In the genomic region with DNA sequence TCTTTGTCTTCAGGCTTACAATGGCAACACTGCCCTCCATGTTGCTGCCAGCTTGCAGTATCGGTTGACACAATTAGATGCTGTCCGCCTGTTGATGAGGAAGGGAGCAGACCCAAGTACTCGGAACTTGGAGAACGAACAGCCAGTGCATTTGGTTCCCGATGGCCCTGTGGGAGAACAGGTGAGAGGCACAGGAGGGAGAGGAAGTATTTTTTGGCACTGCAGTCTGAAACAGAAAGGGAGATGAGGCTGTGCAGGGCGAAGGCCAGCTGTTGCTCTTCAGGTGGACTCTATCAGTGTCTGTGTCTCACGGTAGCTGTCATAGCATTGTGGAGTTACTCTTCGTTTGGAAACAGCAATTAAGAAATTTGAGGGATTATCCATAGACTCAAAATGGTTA, we compare ENCODE assay signal across 13 cellular contexts. TPM values are rescaled to one million over a fixed set of nuclear protein-coding genes. Genes with fewer than 3 reads are reported as not detected.
DNase-seq lines count a peak whose midpoint lies in the region; ATAC-seq and TF ChIP-seq lines count a peak whose summit lies in the region.
"Had no signal": no experiment of that assay in that cellular context is flagged by ENCODE, and none has a peak within 500 bp of the region (broad histone marks: within the 10 kb centered on the region; RNA-seq: fewer than 3 reads in every experiment).

No MANE protein-coding gene starts in this region.

- no peak overlapping the region for H2BK15ac ChIP-seq in mesenchymal stem cell (ENCODE audit: low read depth, poor library complexity, severe bottlenecking)

- no peaks in the 10 kb centered on the region for H3K9me3 Mint-ChIP-seq in Calu3 (ENCODE audit: low read depth, unreplicated experiment)

- H3K9ac ChIP-seq in adipocyte (ENCODE audit: low read length) = peak overlapping the region; percentile 0
- H3K9ac ChIP-seq in mesenchymal stem cell (ENCODE audit: low read length) = no peak overlapping the region

- H3K27ac Mint-ChIP-seq in Calu3 (ENCODE audit: unreplicated experiment) = peak overlapping the region; percentile 86

- H2BK120ac ChIP-seq in mesenchymal stem cell (ENCODE audit: low read depth, low read length) = no peak overlapping the region

- H3K23ac ChIP-seq in mesenchymal stem cell (ENCODE audit: low read length in 2 of 2) = no peak overlapping the region

- H3K36me3 ChIP-seq in adipocyte (ENCODE audit: control insufficient read depth, insufficient read depth, low read length, severe bottlenecking) (peaks cover 99% of the 10 kb centered on the region), mesenchymal stem cell (ENCODE audit: control insufficient read depth in 1 of 2, insufficient read depth in 2 of 2, low read depth in 1 of 2, low read length in 2 of 2) (peaks cover 22 to 98% of the 10 kb centered on the region in 2 experiments)

- H2AFZ ChIP-seq in mesenchymal stem cell (ENCODE audit: low read depth, low read length) = no peak overlapping the region

- H4K8ac ChIP-seq in mesenchymal stem cell (ENCODE audit: low read length) = no peak overlapping the region

- H3K79me1 ChIP-seq in mesenchymal stem cell (replicated peaks; ENCODE audit: low read length, poor library complexity, severe bottlenecking) = no peaks in the 10 kb centered on the region

- H3K9me3 ChIP-seq in adipocyte (ENCODE audit: control insufficient read depth, low read length) (no peaks in the 10 kb centered on the region), mesenchymal stem cell (ENCODE audit: control insufficient read depth, low read length) (no peaks in the 10 kb centered on the region)

- no peak overlapping the region for H2AK5ac ChIP-seq in mesenchymal stem cell (ENCODE audit: low read length, severe bottlenecking)

- no peak overlapping the region for H3K18ac ChIP-seq in mesenchymal stem cell (ENCODE audit: low read depth in 1 of 2, low read length in 2 of 2)

- no peak overlapping the region for H2BK12ac ChIP-seq in mesenchymal stem cell (ENCODE audit: low read length in 2 of 2)

- H3K27ac ChIP-seq in 22Rv1 (peak overlapping the region; percentile 97), mesenchymal stem cell (ENCODE audit: low read length, poor library complexity, severe bottlenecking) (peak overlapping the region; percentile 63), dorsolateral prefrontal cortex (peak overlapping the region in 17 of 59 donors; percentile 1 to 57 (median 34))

- H3K4me1 Mint-ChIP-seq in Calu3 (ENCODE audit: low read depth, unreplicated experiment) = peaks cover 61% of the 10 kb centered on the region

- H3K4me1 ChIP-seq in adipocyte (ENCODE audit: control insufficient read depth, insufficient read depth, low read length) (peaks cover 14% of the 10 kb centered on the region), mesenchymal stem cell (ENCODE audit: control insufficient read depth, insufficient read depth, low read depth, low read length) (peaks cover 9% of the 10 kb centered on the region)

- intact Hi-C loops in Calu3 (cut with micrococcal nuclease; ENCODE audit: unreplicated experiment) = no loop called here
- intact Hi-C loops in dorsolateral prefrontal cortex (cut with DNase I) = no loop called here

- CTCF ChIA-PET in Calu3 (lab: Charles Lee) = interaction anchor here (0.6 to 1.6 kb wide), 3 partner anchors 36 to 368 kb away, joined by 3 to 4 read pairs (median 3); no protein-coding TSS in a partner anchor

- DNase-seq in Calu3 = no peak
- DNase-seq in adipocyte (ENCODE audit: low read depth) = no peak
- peak; percentile 39 for DNase-seq in mesenchymal stem cell
- no peak for DNase-seq in GF-D8 (lab: John Stamatoyannopoulos, UW)
- DNase-seq in dorsolateral prefrontal cortex = no peak
- DNase-seq: activated T-cell treated with anti-CD3 and anti-CD28 coated beads for 4 hours; mesendoderm; NCI-H1417 treated with DMSO at 0.1 percent for 48 hours; NCI-H524; stimulated activated CD4-positive, alpha-beta T cell treated with anti-CD3 and anti-CD28 coated beads, Interleukin-1b, Interleukin-23, amount 100 ng/mL, for 48 hours had no signal

- H3K4ac ChIP-seq in mesenchymal stem cell (ENCODE audit: low read depth in 1 of 2, low read length in 2 of 2) = no peak overlapping the region

- H3K27me3 ChIP-seq in adipocyte (replicated peaks; ENCODE audit: control insufficient read depth, insufficient read depth, low read length) = no peaks in the 10 kb centered on the region
- H3K27me3 ChIP-seq in mesenchymal stem cell (ENCODE audit: control insufficient read depth in 1 of 2, insufficient read depth in 1 of 2, low read length in 2 of 2) = no peaks in the 10 kb centered on the region
- H3K27me3 ChIP-seq in dorsolateral prefrontal cortex = no peaks in the 10 kb centered on the region

- peak overlapping the region; percentile 75 for H3K4me3 Mint-ChIP-seq in Calu3 (ENCODE audit: low read depth, unreplicated experiment)

- no TSS peak for BruUV-seq in Calu3 (replicated peaks; lab: Mats Ljungman, UMichigan)

- ATAC-seq in GM18517 (IDR thresholded peaks at IDR 0.05; ENCODE audit: unreplicated experiment) (no peak), HG03432 (IDR thresholded peaks at IDR 0.05; ENCODE audit: unreplicated experiment) (no peak)

- H3K27me3 Mint-ChIP-seq in Calu3 (ENCODE audit: unreplicated experiment) = no peaks in the 10 kb centered on the region

- H3K4me2 ChIP-seq in mesenchymal stem cell (ENCODE audit: low read length, poor library complexity, severe bottlenecking) = peak overlapping the region; percentile 44

- H2BK5ac ChIP-seq in mesenchymal stem cell (ENCODE audit: low read depth, low read length, poor library complexity, severe bottlenecking) = no peak overlapping the region

- no peak overlapping the region for H3K14ac ChIP-seq in mesenchymal stem cell (ENCODE audit: low read length in 2 of 2)

- H3K36me3 Mint-ChIP-seq in Calu3 (ENCODE audit: insufficient read depth, unreplicated experiment) = peaks cover 100% of the 10 kb centered on the region

- 96% methylated on average over 8 of the region's 8 CpGs for WGBS in mesenchymal stem cell

- H4K91ac ChIP-seq in mesenchymal stem cell (ENCODE audit: low read length) = no peak overlapping the region

- no peak overlapping the region for H3K4me3 ChIP-seq in adipocyte (ENCODE audit: low read length)
- no peak overlapping the region for H3K4me3 ChIP-seq in mesenchymal stem cell (ENCODE audit: insufficient read depth in 1 of 2, low read depth in 1 of 2, low read length in 2 of 2)
- H3K4me3 ChIP-seq in dorsolateral prefrontal cortex = peak overlapping the region in 1 of 59 donors; percentile 22

- no peak for TF ChIP-seq CTCF in 22Rv1 (IDR thresholded peaks at IDR 0.05)
- no peak for TF ChIP-seq CTCF in Calu3 (IDR thresholded peaks at IDR 0.05; ENCODE audit: unreplicated experiment)
- TF ChIP-seq CTCF in dorsolateral prefrontal cortex (IDR thresholded peaks at IDR 0.05 in 54 of 56, conservative IDR thresholded peaks at IDR 0.05 in 2 of 56; ENCODE audit: low read depth in 1 of 56, partially characterized antibody in 56 of 56) = no peak

RNA-seq across cellular contexts. Expression of a gene that starts 8.0 kb away (rescaled TPM):
- total RNA-seq in Calu3 (2022) = 217 and 227 TPM in 2 replicates
- 44.7 TPM for polyA plus RNA-seq in mesenchymal stem cell (2013, experiment 1 of 2)
- 39.9 TPM for polyA plus RNA-seq in mesenchymal stem cell (2013, experiment 2 of 2)
- 10 to 100 TPM in 104 of 120 experiments, 1 to 10 TPM in 16; 4.6 to 36.6 (median 15.2) TPM for total RNA-seq in dorsolateral prefrontal cortex
